21 cellular contexts compared by ENCODE assay signal in the genomic region with DNA sequence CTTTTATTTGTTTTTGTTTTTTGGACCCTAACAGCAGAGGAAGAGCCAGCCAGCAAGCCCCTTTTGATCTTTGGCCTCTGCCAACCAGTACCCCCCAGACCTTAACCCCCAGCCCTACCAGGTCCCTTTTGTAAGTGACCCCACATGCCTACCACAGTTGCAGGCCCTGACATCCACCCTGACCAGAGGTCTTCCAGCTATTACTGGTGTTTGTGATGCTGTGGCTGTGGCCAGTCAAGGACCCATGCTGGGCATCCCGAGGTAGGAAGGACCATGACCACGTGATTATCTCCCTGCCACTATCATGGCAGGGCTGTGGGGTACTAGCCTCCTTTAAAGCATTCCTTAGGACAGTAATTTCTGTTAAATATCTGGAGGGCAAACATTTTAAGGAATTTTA.
"Had no signal": no experiment of that assay in that cellular context is flagged by ENCODE, and none has a peak within 500 bp of the region (broad histone marks: within the 10 kb centered on the region; RNA-seq: fewer than 3 reads in every experiment).

No MANE protein-coding gene starts in this region.

- H3K27ac ChIP-seq: heart right ventricle, lower lobe of right lung, pancreas, right atrium auricular region, tibial artery had no signal

- H3K9me3 ChIP-seq: esophagus squamous epithelium, heart right ventricle, lower lobe of right lung, pancreas, psoas muscle, right atrium auricular region, tibial artery had no signal

- H3K9me3 Mint-ChIP-seq: activated B cell treated with CpG ODN at 0.5 μM for 24 hours; activated naive CD4-positive, alpha-beta T cell treated with anti-CD3 and anti-CD28 coated beads, Interleukin-2, amount 50 U/mL, for 72 hours; brain; natural killer cell; stimulated activated naive CD8-positive, alpha-beta T cell treated with anti-CD3 and anti-CD28 coated beads, Interleukin-15, Interleukin-2, amounts not matched to agents 100 ng/mL and 50 ng/mL, for 24 hours had no signal

- H3K27me3 Mint-ChIP-seq: activated B cell treated with CpG ODN at 0.5 μM for 24 hours; brain; stimulated activated naive CD8-positive, alpha-beta T cell treated with anti-CD3 and anti-CD28 coated beads, Interleukin-15, Interleukin-2, amounts not matched to agents 100 ng/mL and 50 ng/mL, for 24 hours had no signal

- DNase-seq: activated B cell treated with CpG ODN at 0.5 μM for 24 hours; activated CD4-positive, alpha-beta T cell treated with anti-CD3 and anti-CD28 coated beads for 4 hours; activated CD4-positive, alpha-beta T cell treated with anti-CD3 and anti-CD28 coated beads, Interleukin-2, amount 50 U/mL, for 48 hours; activated gamma-delta T cell treated with Interleukin-2 at 50 U/mL for 16 hours; activated T-cell treated with anti-CD3 and anti-CD28 coated beads for 4 hours; aorta; caudate nucleus; esophagus squamous epithelium; heart right ventricle; lower lobe of right lung; natural killer cell; pancreas; psoas muscle; stimulated activated CD4-positive, alpha-beta T cell treated with anti-CD3 and anti-CD28 coated beads, Interleukin-12 subunit alpha, Interleukin-12 subunit beta, amount 100 ng/mL, for 4 hours; substantia nigra; T-helper 9 cell; tibial artery had no signal

- H3K4me3 ChIP-seq: esophagus squamous epithelium, heart right ventricle, lower lobe of right lung, pancreas, psoas muscle, right atrium auricular region, tibial artery had no signal

- H3K4me1 ChIP-seq: pancreas had no signal

- H3K36me3 ChIP-seq: pancreas had no signal

- H3K4me3 Mint-ChIP-seq: activated B cell treated with CpG ODN at 0.5 μM for 24 hours; brain; natural killer cell; stimulated activated naive CD8-positive, alpha-beta T cell treated with anti-CD3 and anti-CD28 coated beads, Interleukin-15, Interleukin-2, amounts not matched to agents 100 ng/mL and 50 ng/mL, for 24 hours had no signal

- H3K27me3 ChIP-seq: esophagus squamous epithelium, heart right ventricle, pancreas, right atrium auricular region, tibial artery had no signal

- H3K27ac Mint-ChIP-seq: activated B cell treated with CpG ODN at 0.5 μM for 24 hours had no signal
